In genomic region chr15:62816342-62817059, GRCh38 we compare ENCODE assay signal across 21 cellular contexts.
DNase-seq lines count a peak whose midpoint lies in the region; ATAC-seq, FAIRE-seq and TF ChIP-seq lines count a peak whose summit lies in the region.
"Had no signal": no experiment of that assay in that cellular context is flagged by ENCODE, and none has a peak within 500 bp of the region (broad histone marks: within the 10 kb centered on the region; RNA-seq: fewer than 3 reads in every experiment).

No MANE protein-coding gene starts in this region.

- POLR2A ChIA-PET in SK-N-SH (lab: Yijun Ruan, JAX) = no interaction called here

- TF ChIP-seq POLR2A in right lobe of liver (IDR thresholded peaks at IDR 0.05) = no peak

- no peaks in the 10 kb centered on the region for H3K9me2 ChIP-seq in SK-N-SH

- no peak overlapping the region for H3K27ac Mint-ChIP-seq in effector memory CD8-positive, alpha-beta T cell
- H3K27ac Mint-ChIP-seq: CD4-positive, alpha-beta T cell; stimulated activated effector memory CD8-positive, alpha-beta T cell treated with anti-CD3 and anti-CD28 coated beads, Interleukin-12 subunit alpha, Interleukin-12 subunit beta, amount 100 ng/mL, for 72 hours had no signal

- intact Hi-C loops in right lobe of liver (cut with DNase I) = no loop called here

- no peaks in the 10 kb centered on the region for H3K79me2 ChIP-seq in SK-N-SH (ENCODE audit: insufficient read depth)

- H3K9ac ChIP-seq in SK-N-SH = no peak overlapping the region

- no peak overlapping the region for H3K4me2 ChIP-seq in SK-N-SH

- peak in 3 of 4 donors; percentile 23 to 33 (median 27) for ATAC-seq in right lobe of liver
- ATAC-seq in effector memory CD8-positive, alpha-beta T cell (replicated peaks) = no peak
- ATAC-seq: GM12878; sciatic nerve; stimulated activated effector memory CD8-positive, alpha-beta T cell treated with anti-CD3 and anti-CD28 coated beads, Interleukin-12 subunit alpha, Interleukin-12 subunit beta, amount 100 ng/mL, for 72 hours had no signal

- H3K4me1 ChIP-seq in SK-N-SH (ENCODE audit: control insufficient read depth in 1 of 2, insufficient read depth in 2 of 2, low read depth in 1 of 2, low read length in 1 of 2) (peaks cover 0 to 6% of the 10 kb centered on the region in 2 experiments; a peak in 2 of 4 replicates), right lobe of liver (peaks cover 0 to 20% (median 8%) of the 10 kb centered on the region in 4 donors), small intestine (ENCODE audit: control insufficient read depth in 2 of 2, insufficient read depth in 1 of 2, low read depth in 1 of 2, low read length in 1 of 2) (peaks cover 2 to 5% of the 10 kb centered on the region in 2 donors)

- TF ChIP-seq CTCF in SK-N-SH (IDR thresholded peaks at IDR 0.05) (no peak), fibroblast of villous mesenchyme (IDR thresholded peaks at IDR 0.05; ENCODE audit: insufficient read depth, low read depth, low read length) (no peak), right lobe of liver (IDR thresholded peaks at IDR 0.05) (no peak)

- no peaks in the 10 kb centered on the region for H3K36me3 Mint-ChIP-seq in effector memory CD8-positive, alpha-beta T cell (ENCODE audit: insufficient read depth)
- H3K36me3 Mint-ChIP-seq: stimulated activated effector memory CD8-positive, alpha-beta T cell treated with anti-CD3 and anti-CD28 coated beads, Interleukin-12 subunit alpha, Interleukin-12 subunit beta, amount 100 ng/mL, for 72 hours had no signal

- CTCF ChIA-PET in SK-N-SH (lab: Yijun Ruan, JAX) = interaction anchor here (0.8 to 2.3 kb wide), 5 partner anchors 10 to 277 kb away, joined by 3 to 7 read pairs (median 3); no protein-coding TSS in a partner anchor

- no peak for FAIRE-seq in small intestine (lab: Jason Lieb, UNC)
- FAIRE-seq: bronchial epithelial cell, GM12878 had no signal

- peaks cover 25 to 27% of the 10 kb centered on the region in 2 donors for H3K27me3 Mint-ChIP-seq in effector memory CD8-positive, alpha-beta T cell

- H3K9me3 Mint-ChIP-seq in effector memory CD8-positive, alpha-beta T cell = no peaks in the 10 kb centered on the region
- H3K9me3 Mint-ChIP-seq: CD4-positive, alpha-beta T cell; stimulated activated effector memory CD8-positive, alpha-beta T cell treated with anti-CD3 and anti-CD28 coated beads, Interleukin-12 subunit alpha, Interleukin-12 subunit beta, amount 100 ng/mL, for 72 hours had no signal

- H4K20me1 ChIP-seq in SK-N-SH (ENCODE audit: insufficient read depth) = no peaks in the 10 kb centered on the region

- peak; percentile 47 for DNase-seq in SK-N-SH
- peak; percentile 45 for DNase-seq in fibroblast of villous mesenchyme (ENCODE audit: low read depth)
- DNase-seq in right lobe of liver = no peak
- DNase-seq in small intestine = peak; percentile 5
- DNase-seq in effector memory CD8-positive, alpha-beta T cell = no peak
- no peak for DNase-seq in SKM-1 treated with dmso at 0.1 percent for 144 hours (lab: John Stamatoyannopoulos, UW; ENCODE audit: unreplicated experiment)
- DNase-seq in NCI-H146 treated with DMSO at 0.1 percent for 48 hours (lab: John Stamatoyannopoulos, UW; ENCODE audit: unreplicated experiment) = no peak
- DNase-seq: activated CD4-positive, alpha-beta T cell treated with anti-CD3 and anti-CD28 coated beads, Interleukin-2, amount 50 U/mL, for 48 hours; activated effector memory CD4-positive, alpha-beta T cell treated with anti-CD3 and anti-CD28 coated beads, Interleukin-2, amount 50 U/mL, for 16 hours; CD4-positive, alpha-beta T cell; dorsolateral prefrontal cortex; erythroblast; GOT3; NCI-H1436; NCI-H774; SIG-M5 had no signal

- 65% methylated on average over 4 of the region's 4 CpGs for WGBS in SK-N-SH (ENCODE audit: low lambda C conversion rate)
- 54% methylated on average over 4 of the region's 4 CpGs for WGBS in right lobe of liver (ENCODE audit: insufficient coverage, low coverage, low lambda C conversion rate, missing lambda C conversion rate)
- WGBS in small intestine, 3 donors = 57 to 68% (median 61%) methylated on average over 4 of the region's 4 CpGs

- H3K36me3 ChIP-seq in SK-N-SH (replicated peaks in 1 of 2; ENCODE audit: control insufficient read depth in 1 of 2, insufficient read depth in 2 of 2, low read length in 1 of 2) = peaks cover 42 to 54% of the 10 kb centered on the region in 2 experiments
- no peaks in the 10 kb centered on the region for H3K36me3 ChIP-seq in right lobe of liver
- H3K36me3 ChIP-seq in small intestine (ENCODE audit: control insufficient read depth in 2 of 2, insufficient read depth in 2 of 2, low read length in 2 of 2) = no peaks in the 10 kb centered on the region

- H3K4me3 Mint-ChIP-seq in effector memory CD8-positive, alpha-beta T cell = no peak overlapping the region
- H3K4me3 Mint-ChIP-seq: CD4-positive, alpha-beta T cell; stimulated activated effector memory CD8-positive, alpha-beta T cell treated with anti-CD3 and anti-CD28 coated beads, Interleukin-12 subunit alpha, Interleukin-12 subunit beta, amount 100 ng/mL, for 72 hours had no signal

- no peak overlapping the region for H2AFZ ChIP-seq in SK-N-SH (ENCODE audit: low read depth)

- peaks cover 5% of the 10 kb centered on the region for H3F3A ChIP-seq in SK-N-SH (replicated peaks; ENCODE audit: insufficient read depth)

- H3K4me1 Mint-ChIP-seq in effector memory CD8-positive, alpha-beta T cell (ENCODE audit: low read depth in 2 of 2) = no peaks in the 10 kb centered on the region
- H3K4me1 Mint-ChIP-seq: stimulated activated effector memory CD8-positive, alpha-beta T cell treated with anti-CD3 and anti-CD28 coated beads, Interleukin-12 subunit alpha, Interleukin-12 subunit beta, amount 100 ng/mL, for 72 hours had no signal

- TF ChIP-seq EP300 in SK-N-SH (IDR thresholded peaks at IDR 0.05; ENCODE audit: borderline replicate concordance in 1 of 2, low read depth in 1 of 2, low read length in 1 of 2) = peak in 1 of 2 experiments; percentile 21; a peak in 1 of 4 replicates

- peak overlapping the region; percentile 0 to 72; a peak in 2 of 4 replicates for H3K27ac ChIP-seq in SK-N-SH (ENCODE audit: low read depth in 2 of 2, low read length in 1 of 2)
- H3K27ac ChIP-seq in right lobe of liver = no peak overlapping the region
- no peak overlapping the region for H3K27ac ChIP-seq in small intestine (ENCODE audit: low read depth in 1 of 2, low read length in 1 of 2)
- H3K27ac ChIP-seq: HL-60 had no signal

- H3K4me3 ChIP-seq in SK-N-SH (ENCODE audit: low read depth in 2 of 2, low read length in 1 of 2) = no peak overlapping the region
- H3K4me3 ChIP-seq in fibroblast of villous mesenchyme (ENCODE audit: low read depth, low read length) = no peak overlapping the region
- H3K4me3 ChIP-seq in right lobe of liver = no peak overlapping the region
- H3K4me3 ChIP-seq in small intestine (ENCODE audit: low read depth in 1 of 2, low read length in 2 of 2) = no peak overlapping the region
- H3K4me3 ChIP-seq: dorsolateral prefrontal cortex, GM12878 had no signal

- no peaks in the 10 kb centered on the region for H3K27me3 ChIP-seq in SK-N-SH (ENCODE audit: insufficient read depth)
- no peaks in the 10 kb centered on the region for H3K27me3 ChIP-seq in right lobe of liver
- H3K27me3 ChIP-seq in small intestine (ENCODE audit: control insufficient read depth in 2 of 2, insufficient read depth in 2 of 2, low read length in 2 of 2) = no peaks in the 10 kb centered on the region
- H3K27me3 ChIP-seq: dorsolateral prefrontal cortex had no signal

- no peak for TF ChIP-seq RAD21 in SK-N-SH (IDR thresholded peaks at IDR 0.05; ENCODE audit: low read length)

- H3K9me3 ChIP-seq in SK-N-SH (no peaks in the 10 kb centered on the region), right lobe of liver (no peaks in the 10 kb centered on the region), small intestine (ENCODE audit: control insufficient read depth, low read depth) (no peaks in the 10 kb centered on the region)

TF ChIP-seq in SK-N-SH, 30 proteins besides CTCF, POLR2A, EP300 and RAD21:
- TF ChIP-seq FOXJ3 (CRISPR knock-in tag; IDR thresholded peaks at IDR 0.05) = 0 out of 2 replicates have a peak, but pooled peaks have one; percentile 15
- peak; percentile 72 for TF ChIP-seq GATA2 (CRISPR knock-in tag; IDR thresholded peaks at IDR 0.05)
- TF ChIP-seq RXRA (IDR thresholded peaks at IDR 0.05; ENCODE audit: borderline replicate concordance, low read depth) = no peak

Comparison
In these comparisons a context has a peak if more than half of its experiments do, and no peak if none do; other contexts are left out.
1. DNase-seq: peak in SK-N-SH (single experiment), fibroblast of villous mesenchyme (single experiment) and small intestine (single experiment); none in right lobe of liver (0 of 3), effector memory CD8-positive, alpha-beta T cell (0 of 3), SKM-1 treated with dmso at 0.1 percent for 144 hours (single experiment) and NCI-H146 treated with DMSO at 0.1 percent for 48 hours (single experiment).
2. H3K27ac ChIP-seq: peak in SK-N-SH (2 of 2); none in right lobe of liver (0 of 3) and small intestine (0 of 2).